In genomic region chr18:78683191-78684010, GRCh38 we compare ENCODE assay signal across 23 cellular contexts.
"Had no signal": no experiment of that assay in that cellular context is flagged by ENCODE, and none has a peak within 500 bp of the region (broad histone marks: within the 10 kb centered on the region; RNA-seq: fewer than 3 reads in every experiment).

No MANE protein-coding gene starts in this region.

- H3K9me3 Mint-ChIP-seq: memory B cell; naive thymus-derived CD8-positive, alpha-beta T cell; nephron; neural crest cell; stimulated activated naive B cell treated with anti-CD40 and anti-IgM and Interleukin-4, amounts not matched to agents 10 μg/mL and 1 μg/mL and 100 μg/mL, for 72 hours had no signal

- H3K4me3 Mint-ChIP-seq: memory B cell; naive thymus-derived CD8-positive, alpha-beta T cell; nephron; neural crest cell; stimulated activated naive B cell treated with anti-CD40 and anti-IgM and Interleukin-4, amounts not matched to agents 10 μg/mL and 1 μg/mL and 100 μg/mL, for 72 hours had no signal

- H3K27me3 ChIP-seq: neutrophil, ovary, tibial artery, vagina had no signal

- H3K4me1 ChIP-seq: heart left ventricle, left ventricle myocardium inferior, prostate gland, suprapubic skin, tibial artery, vagina had no signal

- H3K36me3 Mint-ChIP-seq: memory B cell; naive thymus-derived CD8-positive, alpha-beta T cell; stimulated activated naive B cell treated with anti-CD40 and anti-IgM and Interleukin-4, amounts not matched to agents 10 μg/mL and 1 μg/mL and 100 μg/mL, for 72 hours had no signal

- H3K4me1 Mint-ChIP-seq: memory B cell; stimulated activated naive B cell treated with anti-CD40 and anti-IgM and Interleukin-4, amounts not matched to agents 10 μg/mL and 1 μg/mL and 100 μg/mL, for 72 hours had no signal

- H3K36me3 ChIP-seq: heart left ventricle, left ventricle myocardium inferior, neutrophil, ovary, prostate gland, suprapubic skin, thoracic aorta, tibial artery, vagina had no signal

- H3K27me3 Mint-ChIP-seq: stimulated activated naive B cell treated with anti-CD40 and anti-IgM and Interleukin-4, amounts not matched to agents 10 μg/mL and 1 μg/mL and 100 μg/mL, for 72 hours had no signal

- DNase-seq: heart left ventricle; islet precursor cell; left ventricle myocardium inferior; naive thymus-derived CD8-positive, alpha-beta T cell; occipital lobe; ovary; retina; right cardiac atrium; stimulated activated CD4-positive, alpha-beta T cell treated with anti-CD3 and anti-CD28 coated beads, Interleukin-2, amount 100 ng/mL, for 24 hours; stimulated activated CD4-positive, alpha-beta T cell treated with anti-CD3 and anti-CD28 coated beads, Interleukin-4, amount 100 ng/mL, for 1 hour; stimulated activated naive B cell treated with anti-CD40 and anti-IgM and Interleukin-4, amounts not matched to agents 10 μg/mL and 1 μg/mL and 100 μg/mL, for 72 hours; stimulated activated naive CD8-positive, alpha-beta T cell treated with anti-CD3 and anti-CD28 coated beads, Interleukin-15, Interleukin-2, amounts not matched to agents 100 U/mL and 50 U/mL, for 24 hours; trophoblast cell had no signal

- ATAC-seq: heart left ventricle; naive thymus-derived CD8-positive, alpha-beta T cell; right cardiac atrium; stimulated activated naive B cell treated with anti-CD40 and anti-IgM and Interleukin-4, amounts not matched to agents 10 μg/mL and 1 μg/mL and 100 μg/mL, for 72 hours; stimulated activated naive CD8-positive, alpha-beta T cell treated with anti-CD3 and anti-CD28 coated beads, Interleukin-15, Interleukin-2, amounts not matched to agents 100 U/mL and 50 U/mL, for 24 hours had no signal

- H3K27ac ChIP-seq: heart left ventricle, left ventricle myocardium inferior, neutrophil, ovary, prostate gland, suprapubic skin, thoracic aorta, tibial artery, vagina had no signal

- H3K4me3 ChIP-seq: heart left ventricle, left ventricle myocardium inferior, ovary, prostate gland, smooth muscle cell, suprapubic skin, thoracic aorta, tibial artery, vagina had no signal

- H3K27ac Mint-ChIP-seq: memory B cell; nephron; stimulated activated naive B cell treated with anti-CD40 and anti-IgM and Interleukin-4, amounts not matched to agents 10 μg/mL and 1 μg/mL and 100 μg/mL, for 72 hours had no signal

- H3K9me3 ChIP-seq: heart left ventricle, left ventricle myocardium inferior, neutrophil, ovary, prostate gland, suprapubic skin, thoracic aorta, tibial artery, vagina had no signal

- H3K4me2 ChIP-seq: smooth muscle cell had no signal
